12 cellular contexts compared by ENCODE assay signal in the genomic region with DNA sequence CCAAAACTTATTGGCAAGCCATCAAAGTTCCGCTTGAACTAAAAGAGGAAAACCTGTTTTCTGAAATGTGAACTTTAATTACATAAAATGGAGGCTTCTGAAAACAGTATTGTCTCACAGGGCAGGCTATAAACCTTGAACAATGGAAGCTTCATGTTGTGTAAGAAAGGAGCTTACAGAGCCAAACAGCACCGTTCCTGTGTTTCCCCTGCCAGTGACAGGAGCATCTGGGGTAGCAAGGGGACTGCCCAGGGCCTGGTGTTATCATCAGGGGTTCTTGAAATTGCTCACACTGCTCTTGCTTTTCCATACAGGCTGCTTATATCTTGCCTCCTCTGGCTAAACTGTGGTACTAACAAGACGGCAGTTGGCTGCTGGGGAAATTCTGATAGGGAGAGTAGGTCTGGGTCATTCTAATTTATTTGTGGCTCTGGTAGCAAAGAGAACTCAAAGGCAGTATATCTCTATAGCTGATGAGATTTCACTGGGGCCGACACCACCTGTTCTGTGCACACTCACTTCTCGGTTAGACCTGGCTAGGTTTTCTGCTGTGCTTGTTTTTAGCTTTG. TPM values are rescaled to one million over a fixed set of nuclear protein-coding genes. Genes with fewer than 3 reads are reported as not detected.
DNase-seq lines count a peak whose midpoint lies in the region; ATAC-seq and TF ChIP-seq lines count a peak whose summit lies in the region.
"Had no signal": no experiment of that assay in that cellular context is flagged by ENCODE, and none has a peak within 500 bp of the region (broad histone marks: within the 10 kb centered on the region; RNA-seq: fewer than 3 reads in every experiment).

No MANE protein-coding gene starts in this region.

- no peak overlapping the region for H2BK120ac ChIP-seq in mesendoderm (ENCODE audit: low read depth, low read length)

- no peak overlapping the region for H3K4ac ChIP-seq in mesendoderm (ENCODE audit: low read depth, low read length)

- no peak overlapping the region for H3K4me2 ChIP-seq in mesendoderm (ENCODE audit: low read length)

- no peak overlapping the region for H2BK5ac ChIP-seq in mesendoderm (ENCODE audit: low read length)

- ATAC-seq in GM19455 (IDR thresholded peaks at IDR 0.05; ENCODE audit: unreplicated experiment) (peak; percentile 81), HG03108 (IDR thresholded peaks at IDR 0.05; ENCODE audit: unreplicated experiment) (peak; percentile 65)

- WGBS in mesendoderm (ENCODE audit: extremely low coverage, insufficient coverage, low lambda C conversion rate): no CpG with 5 or more reads among the region's 5 CpGs

- DNase-seq in GM12864 (ENCODE audit: low read depth) (peak; percentile 59), choroid plexus epithelial cell (ENCODE audit: low read depth) (peak; percentile 50), anterior cingulate cortex (lab: John Stamatoyannopoulos, UW) (no peak), mesendoderm (no peak), DMS79 (lab: John Stamatoyannopoulos, UW) (no peak), medulla oblongata (ENCODE audit: extremely low spot score) (no peak)
- DNase-seq: activated naive CD4-positive, alpha-beta T cell treated with anti-CD3 and anti-CD28 coated beads, Interleukin-2, amount 10 ng/mL, durations not matched to agents 7 days and 5 days; hypothalamus; NCI-H2107; stimulated activated CD4-positive, alpha-beta T cell treated with anti-CD3 and anti-CD28 coated beads, Interleukin-2, amount 100 ng/mL, for 48 hours had no signal

- no peaks in the 10 kb centered on the region for H3K4me1 ChIP-seq in mesendoderm (ENCODE audit: control insufficient read depth, low read depth, low read length)

- no peak overlapping the region for H3K56ac ChIP-seq in mesendoderm (ENCODE audit: low read length)

- no peak overlapping the region for H4K5ac ChIP-seq in mesendoderm (ENCODE audit: low read length)

- no peak overlapping the region for H2BK15ac ChIP-seq in mesendoderm (replicated peaks; ENCODE audit: low read depth)

- no peak overlapping the region for H3K9ac ChIP-seq in mesendoderm (ENCODE audit: low read length)

- H3K18ac ChIP-seq in mesendoderm (ENCODE audit: low read length): no peak overlapping the region

- no peaks in the 10 kb centered on the region for H3K36me3 ChIP-seq in mesendoderm (ENCODE audit: control insufficient read depth, insufficient read depth, low read length)

- no peaks in the 10 kb centered on the region for H3K27me3 ChIP-seq in mesendoderm (ENCODE audit: insufficient read depth, low read length, poor library complexity)

- H3K79me2 ChIP-seq in mesendoderm (ENCODE audit: control insufficient read depth, insufficient read depth, low read length): peaks cover 36% of the 10 kb centered on the region

- no peak overlapping the region for H2AK5ac ChIP-seq in mesendoderm (ENCODE audit: low read length)

- no peak for TF ChIP-seq CTCF in GM12864 (IDR thresholded peaks at IDR 0.05; ENCODE audit: low read depth, low read length, missing control alignments)
- peak; percentile 32 for TF ChIP-seq CTCF in choroid plexus epithelial cell (conservative IDR thresholded peaks at IDR 0.05; ENCODE audit: low read depth, low read length)

- H3K79me1 ChIP-seq in mesendoderm (ENCODE audit: low read length): peaks cover 29% of the 10 kb centered on the region

- H3K4me3 ChIP-seq in GM12864 (ENCODE audit: low read depth, low read length): no peak overlapping the region
- no peak overlapping the region for H3K4me3 ChIP-seq in choroid plexus epithelial cell (ENCODE audit: low read depth, low read length)
- no peak overlapping the region for H3K4me3 ChIP-seq in mesendoderm (ENCODE audit: low read length)

- H3K27ac ChIP-seq in mesendoderm (ENCODE audit: low read depth, low read length): no peak overlapping the region

- no peak overlapping the region for H3K23ac ChIP-seq in mesendoderm (ENCODE audit: low read length)

- no peak overlapping the region for H4K8ac ChIP-seq in mesendoderm (ENCODE audit: low read depth, low read length)

RNA-seq across cellular contexts. Expression of a gene that starts 40.4 kb away (rescaled TPM):
- polyA plus RNA-seq in mesendoderm (2013, experiment 1 of 2): 176 TPM
- polyA plus RNA-seq in mesendoderm (2013, experiment 2 of 2): 185 TPM

Comparison
In these comparisons a context has a peak if more than half of its experiments do, and no peak if none do; other contexts are left out.
1. DNase-seq: peak in GM12864 (single experiment) and choroid plexus epithelial cell (single experiment); none in anterior cingulate cortex (0 of 58), mesendoderm (single experiment), DMS79 (single experiment) and medulla oblongata (single experiment).